ENCODE assay signal across 8 cellular contexts in the genomic region with DNA sequence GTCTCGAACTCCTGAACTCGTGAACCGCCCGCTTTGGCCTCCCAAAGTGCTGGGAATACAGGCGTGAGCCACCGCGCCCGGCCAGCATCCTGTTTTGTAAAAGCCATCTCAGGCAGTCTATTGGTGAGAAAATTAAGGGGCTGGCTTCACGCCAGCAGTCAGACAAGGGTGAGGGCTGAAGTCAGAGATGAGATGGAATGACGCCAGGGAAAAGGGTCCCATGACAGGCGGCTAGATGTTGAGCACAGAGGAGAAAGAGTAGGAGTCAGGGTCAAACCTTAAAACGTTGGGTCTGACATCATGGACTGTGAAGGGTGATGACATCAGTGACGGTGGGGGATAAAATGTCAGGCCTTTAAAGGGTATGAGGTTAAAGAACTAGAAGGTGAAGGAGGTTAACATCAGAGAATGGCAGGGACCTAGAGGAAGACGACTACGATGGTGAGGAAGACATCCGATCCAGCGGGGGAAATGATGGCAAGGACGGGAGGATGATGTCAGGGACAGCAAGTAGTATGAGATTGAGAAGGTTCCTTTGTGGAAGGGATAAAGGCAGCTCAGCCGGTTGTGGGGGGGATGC. TPM values are rescaled to one million over a fixed set of nuclear protein-coding genes. Genes with fewer than 3 reads are reported as not detected.
A peak's percentile ranks its signal among the peaks of the same experiment; 100 is the strongest.
DNase-seq lines count a peak whose midpoint lies in the region; ATAC-seq, FAIRE-seq and TF ChIP-seq lines count a peak whose summit lies in the region.

No MANE protein-coding gene starts in this region.

- H3K27me3 Mint-ChIP-seq in activated CD8-positive, alpha-beta T cell treated with anti-CD3 and anti-CD28 coated beads, Interleukin-2, amount 10 ng/mL, durations not matched to agents 7 days and 5 days (ENCODE audit: low read depth): no peaks in the 10 kb centered on the region

- peaks cover 41% of the 10 kb centered on the region for H3K36me3 Mint-ChIP-seq in activated CD8-positive, alpha-beta T cell treated with anti-CD3 and anti-CD28 coated beads, Interleukin-2, amount 10 ng/mL, durations not matched to agents 7 days and 5 days (ENCODE audit: low read depth)

- TF ChIP-seq CTCF in fibroblast of the aortic adventitia (IDR thresholded peaks at IDR 0.05; ENCODE audit: insufficient read depth, low read length): no peak
- no peak for TF ChIP-seq CTCF in omental fat pad (IDR thresholded peaks at IDR 0.05)

- in situ Hi-C loops in KBM-7 (cut with MboI; ENCODE audit: low pct_unique_long_range_greater_than_20kb, low sequenced_read_pairs): no loop called here

- H3K4me3 ChIP-seq in fibroblast of the aortic adventitia (ENCODE audit: low read depth, low read length): peak overlapping the region; percentile 67

- peaks cover 33% of the 10 kb centered on the region for H3K4me1 Mint-ChIP-seq in activated CD8-positive, alpha-beta T cell treated with anti-CD3 and anti-CD28 coated beads, Interleukin-2, amount 10 ng/mL, durations not matched to agents 7 days and 5 days (ENCODE audit: low read depth)

- no peaks in the 10 kb centered on the region for H3K9me3 Mint-ChIP-seq in activated CD8-positive, alpha-beta T cell treated with anti-CD3 and anti-CD28 coated beads, Interleukin-2, amount 10 ng/mL, durations not matched to agents 7 days and 5 days (ENCODE audit: insufficient read depth)

- peak overlapping the region; percentile 98 for H3K27ac Mint-ChIP-seq in activated CD8-positive, alpha-beta T cell treated with anti-CD3 and anti-CD28 coated beads, Interleukin-2, amount 10 ng/mL, durations not matched to agents 7 days and 5 days

- peak; percentile 40 for ATAC-seq in activated CD8-positive, alpha-beta T cell treated with anti-CD3 and anti-CD28 coated beads, Interleukin-2, amount 10 ng/mL, durations not matched to agents 7 days and 5 days
- peak; percentile 29 for ATAC-seq in omental fat pad (ENCODE audit: low FRiP score)
- ATAC-seq in GM19035 (IDR thresholded peaks at IDR 0.05; ENCODE audit: unreplicated experiment): no peak

- POLR2A ChIA-PET in activated CD8-positive, alpha-beta T cell treated with anti-CD3 and anti-CD28 coated beads, Interleukin-2, amount 10 ng/mL, durations not matched to agents 7 days and 5 days (lab: Charles Lee): interaction anchor here (0.7 to 2.9 kb wide), 10 partner anchors 14 to 163 kb away, joined by 3 to 21 read pairs (median 4); a partner anchor contains a TSS

- peak; percentile 26 for FAIRE-seq in GM18507 (lab: Jason Lieb, UNC)

- peak overlapping the region; percentile 97 for H3K4me3 Mint-ChIP-seq in activated CD8-positive, alpha-beta T cell treated with anti-CD3 and anti-CD28 coated beads, Interleukin-2, amount 10 ng/mL, durations not matched to agents 7 days and 5 days

- CTCF ChIA-PET in activated CD8-positive, alpha-beta T cell treated with anti-CD3 and anti-CD28 coated beads, Interleukin-2, amount 10 ng/mL, durations not matched to agents 7 days and 5 days (lab: Charles Lee): interaction anchor here (0.7 to 1.6 kb wide), 2 partner anchors 34 to 99 kb away, joined by 4 to 8 read pairs; a partner anchor contains a TSS

- no peak for DNase-seq in GM18507 (ENCODE audit: extremely low spot score, insufficient read length, low read depth)
- peak; percentile 69 for DNase-seq in NCI-H146 treated with DMSO at 0.1 percent for 48 hours (lab: John Stamatoyannopoulos, UW; ENCODE audit: unreplicated experiment)
- DNase-seq in activated CD8-positive, alpha-beta T cell treated with anti-CD3 and anti-CD28 coated beads, Interleukin-2, amount 10 ng/mL, durations not matched to agents 7 days and 5 days: no peak
- DNase-seq in fibroblast of the aortic adventitia (ENCODE audit: low read depth): no peak
- DNase-seq in omental fat pad (ENCODE audit: low spot score): no peak
- DNase-seq in AG08396 (ENCODE audit: low spot score): no peak
- DNase-seq in KBM-7: no peak

RNA-seq across cellular contexts. Expression of a gene that starts 0.5 kb away (rescaled TPM):
- total RNA-seq in activated CD8-positive, alpha-beta T cell treated with anti-CD3 and anti-CD28 coated beads, Interleukin-2, amount 10 ng/mL, durations not matched to agents 7 days and 5 days: 100 to 1,000 TPM; 266 to 278 TPM
- 125 and 463 TPM in 2 replicates for total RNA-seq in fibroblast of the aortic adventitia (ENCODE audit: low replicate concordance)
- total RNA-seq in omental fat pad: 100 to 1,000 TPM; 151 to 280 (median 263) TPM

RNA-seq across cellular contexts. Expression of a gene that starts 23.5 kb away (rescaled TPM):
- 10 to 100 TPM; 37.6 to 43.7 TPM for total RNA-seq in activated CD8-positive, alpha-beta T cell treated with anti-CD3 and anti-CD28 coated beads, Interleukin-2, amount 10 ng/mL, durations not matched to agents 7 days and 5 days
- 41.2 and 72.7 TPM in 2 replicates for total RNA-seq in fibroblast of the aortic adventitia (ENCODE audit: low replicate concordance)
- total RNA-seq in omental fat pad: 100 to 1,000 TPM in 3 of 4 donors, 10 to 100 TPM in 1; 95.4 to 149 (median 126) TPM

RNA-seq across cellular contexts. Expression of a gene that starts 34.3 kb away (rescaled TPM):
- total RNA-seq in activated CD8-positive, alpha-beta T cell treated with anti-CD3 and anti-CD28 coated beads, Interleukin-2, amount 10 ng/mL, durations not matched to agents 7 days and 5 days: 10 to 100 TPM; 16.2 to 16.7 TPM
- total RNA-seq in fibroblast of the aortic adventitia (ENCODE audit: low replicate concordance) (8.0 and 10.1 TPM in 2 replicates), omental fat pad (10 to 100 TPM in 3 of 4 donors, 1 to 10 TPM in 1; 8.7 to 15.4 (median 13.2) TPM)

RNA-seq across cellular contexts. Expression of a gene that starts 52.2 kb away (rescaled TPM):
- total RNA-seq in activated CD8-positive, alpha-beta T cell treated with anti-CD3 and anti-CD28 coated beads, Interleukin-2, amount 10 ng/mL, durations not matched to agents 7 days and 5 days: 100 to 1,000 TPM; 338 to 344 TPM
- total RNA-seq in fibroblast of the aortic adventitia (ENCODE audit: low replicate concordance) (30.7 and 49.2 TPM in 2 replicates), omental fat pad (10 to 100 TPM; 15.1 to 24.9 (median 17.2) TPM)
